In the genomic region with DNA sequence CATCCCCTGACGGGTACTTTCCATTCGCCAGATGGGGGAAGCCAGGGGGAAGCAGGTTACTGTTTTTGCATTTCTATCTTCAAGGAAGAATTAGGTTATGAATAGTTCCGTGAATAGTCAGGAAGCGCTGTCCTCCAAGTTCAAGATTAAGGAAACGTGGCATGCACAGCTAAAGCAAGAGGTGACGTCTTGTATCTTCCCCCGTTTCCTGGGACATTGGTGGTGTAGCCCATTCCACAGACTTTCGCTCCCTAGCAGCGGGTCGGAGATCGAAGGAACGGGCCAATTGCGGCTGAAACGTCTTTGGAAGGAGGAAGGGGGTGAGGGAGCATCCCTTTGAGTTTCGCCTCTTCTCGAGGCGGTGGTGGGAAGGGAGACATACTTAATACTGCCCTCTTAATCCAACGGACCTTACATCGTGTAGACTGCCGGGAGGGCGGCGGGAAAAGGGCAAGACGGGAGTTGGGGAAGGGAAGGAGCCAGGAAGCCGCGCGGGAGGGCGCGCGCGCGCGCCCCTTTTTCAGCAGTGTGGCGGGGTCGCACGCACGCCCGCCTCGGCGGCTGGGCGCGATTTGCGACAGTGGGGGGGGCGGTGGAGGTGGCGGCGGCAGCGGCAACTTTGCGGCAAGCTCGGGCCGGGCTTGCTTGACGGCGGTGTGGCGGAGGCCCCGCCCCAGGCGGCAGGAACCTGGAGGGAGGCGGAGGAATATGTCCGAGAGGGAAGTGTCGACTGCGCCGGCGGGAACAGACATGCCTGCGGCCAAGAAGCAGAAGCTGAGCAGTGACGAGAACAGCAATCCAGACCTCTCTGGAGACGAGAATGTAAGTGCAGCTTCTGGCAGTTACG, we compare ENCODE assay signal across 1 cellular context.
TF ChIP-seq lines count a peak whose summit lies in the region.

Gene EED, plus strand, starts transcription at position 232 of the 847 bp plus-strand sequence. Its CDS starts 477 bp downstream, at position 709.

TF ChIP-seq in K562, 482 proteins besides CTCF, POLR2A, EP300 and RAD21 (continued from another document and continues in another):
- TF ChIP-seq MGA (IDR thresholded peaks at IDR 0.05) (no peak), KLF13 (tag; IDR thresholded peaks at IDR 0.05; ENCODE audit: borderline replicate concordance, low read depth) (no peak), SP1 (CRISPR knock-in tag; IDR thresholded peaks at IDR 0.05) (peak; percentile 75), USF1 (CRISPR knock-in tag; IDR thresholded peaks at IDR 0.05) (no peak), L3MBTL2 (IDR thresholded peaks at IDR 0.05) (peak; percentile 40), CREB1 (IDR thresholded peaks at IDR 0.05) (peak; percentile 77), CREB1 (CRISPR knock-in tag; IDR thresholded peaks at IDR 0.05) (peak; percentile 78), TSC22D4 (tag; IDR thresholded peaks at IDR 0.05) (no peak), TEAD4 (IDR thresholded peaks at IDR 0.05; ENCODE audit: low read length) (peak; percentile 67), TEAD4 (CRISPR knock-in tag; IDR thresholded peaks at IDR 0.05; ENCODE audit: borderline replicate concordance) (no peak), ZNF778 (CRISPR knock-in tag; IDR thresholded peaks at IDR 0.05) (no peak), CBX1 (IDR thresholded peaks at IDR 0.05; ENCODE audit: low read depth) (peak; percentile 20; the same call in 1 of the 2 replicates), TCFL5 (CRISPR knock-in tag; conservative IDR thresholded peaks at IDR 0.05) (no peak), SAFB (IDR thresholded peaks at IDR 0.05; ENCODE audit: borderline replicate concordance, low read depth, low read length) (no peak), ZNF280A (IDR thresholded peaks at IDR 0.05; ENCODE audit: low read depth, partially characterized antibody) (no peak), KAT2B (IDR thresholded peaks at IDR 0.05; ENCODE audit: low read depth, low read length) (no peak), ZNF586 (CRISPR knock-in tag; conservative IDR thresholded peaks at IDR 0.05) (no peak; the same call in 1 of the 2 replicates), ZNF444 (CRISPR knock-in tag; IDR thresholded peaks at IDR 0.05) (no peak), SNIP1 (IDR thresholded peaks at IDR 0.05; ENCODE audit: low read depth) (no peak), ZNF583 (CRISPR knock-in tag; IDR thresholded peaks at IDR 0.05) (no peak), CUX1 (CRISPR knock-in tag; IDR thresholded peaks at IDR 0.05) (no peak), HMG20B (CRISPR knock-in tag; IDR thresholded peaks at IDR 0.05) (no peak), CBX2 (IDR thresholded peaks at IDR 0.05; ENCODE audit: insufficient read depth, low read length, poor library complexity, severe bottlenecking) (no peak), ZNF431 (CRISPR knock-in tag; IDR thresholded peaks at IDR 0.05) (no peak), ZNF316 (IDR thresholded peaks at IDR 0.05) (no peak), MAFK (IDR thresholded peaks at IDR 0.05; ENCODE audit: low read length) (no peak), ZNF212 (CRISPR knock-in tag; IDR thresholded peaks at IDR 0.05) (no peak), ZNF561 (CRISPR knock-in tag; conservative IDR thresholded peaks at IDR 0.05) (no peak), ETS2 (tag; IDR thresholded peaks at IDR 0.05; ENCODE audit: borderline replicate concordance, poor library complexity, severe bottlenecking) (no peak)
- TF ChIP-seq, protein P1, sequence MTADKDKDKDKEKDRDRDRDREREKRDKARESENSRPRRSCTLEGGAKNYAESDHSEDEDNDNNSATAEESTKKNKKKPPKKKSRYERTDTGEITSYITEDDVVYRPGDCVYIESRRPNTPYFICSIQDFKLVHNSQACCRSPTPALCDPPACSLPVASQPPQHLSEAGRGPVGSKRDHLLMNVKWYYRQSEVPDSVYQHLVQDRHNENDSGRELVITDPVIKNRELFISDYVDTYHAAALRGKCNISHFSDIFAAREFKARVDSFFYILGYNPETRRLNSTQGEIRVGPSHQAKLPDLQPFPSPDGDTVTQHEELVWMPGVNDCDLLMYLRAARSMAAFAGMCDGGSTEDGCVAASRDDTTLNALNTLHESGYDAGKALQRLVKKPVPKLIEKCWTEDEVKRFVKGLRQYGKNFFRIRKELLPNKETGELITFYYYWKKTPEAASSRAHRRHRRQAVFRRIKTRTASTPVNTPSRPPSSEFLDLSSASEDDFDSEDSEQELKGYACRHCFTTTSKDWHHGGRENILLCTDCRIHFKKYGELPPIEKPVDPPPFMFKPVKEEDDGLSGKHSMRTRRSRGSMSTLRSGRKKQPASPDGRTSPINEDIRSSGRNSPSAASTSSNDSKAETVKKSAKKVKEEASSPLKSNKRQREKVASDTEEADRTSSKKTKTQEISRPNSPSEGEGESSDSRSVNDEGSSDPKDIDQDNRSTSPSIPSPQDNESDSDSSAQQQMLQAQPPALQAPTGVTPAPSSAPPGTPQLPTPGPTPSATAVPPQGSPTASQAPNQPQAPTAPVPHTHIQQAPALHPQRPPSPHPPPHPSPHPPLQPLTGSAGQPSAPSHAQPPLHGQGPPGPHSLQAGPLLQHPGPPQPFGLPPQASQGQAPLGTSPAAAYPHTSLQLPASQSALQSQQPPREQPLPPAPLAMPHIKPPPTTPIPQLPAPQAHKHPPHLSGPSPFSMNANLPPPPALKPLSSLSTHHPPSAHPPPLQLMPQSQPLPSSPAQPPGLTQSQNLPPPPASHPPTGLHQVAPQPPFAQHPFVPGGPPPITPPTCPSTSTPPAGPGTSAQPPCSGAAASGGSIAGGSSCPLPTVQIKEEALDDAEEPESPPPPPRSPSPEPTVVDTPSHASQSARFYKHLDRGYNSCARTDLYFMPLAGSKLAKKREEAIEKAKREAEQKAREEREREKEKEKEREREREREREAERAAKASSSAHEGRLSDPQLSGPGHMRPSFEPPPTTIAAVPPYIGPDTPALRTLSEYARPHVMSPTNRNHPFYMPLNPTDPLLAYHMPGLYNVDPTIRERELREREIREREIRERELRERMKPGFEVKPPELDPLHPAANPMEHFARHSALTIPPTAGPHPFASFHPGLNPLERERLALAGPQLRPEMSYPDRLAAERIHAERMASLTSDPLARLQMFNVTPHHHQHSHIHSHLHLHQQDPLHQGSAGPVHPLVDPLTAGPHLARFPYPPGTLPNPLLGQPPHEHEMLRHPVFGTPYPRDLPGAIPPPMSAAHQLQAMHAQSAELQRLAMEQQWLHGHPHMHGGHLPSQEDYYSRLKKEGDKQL (CRISPR knock-in tag; IDR thresholded peaks at IDR 0.05; ENCODE audit: borderline replicate concordance) = no peak
